17 cellular contexts compared by ENCODE assay signal in genomic region chrX:139750390-139750789, GRCh38. TPM values are rescaled to one million over a fixed set of nuclear protein-coding genes. Genes with fewer than 3 reads are reported as not detected.
"Had no signal": no experiment of that assay in that cellular context is flagged by ENCODE, and none has a peak within 500 bp of the region (broad histone marks: within the 10 kb centered on the region; RNA-seq: fewer than 3 reads in every experiment).

No MANE protein-coding gene starts in this region.

- H3K27ac Mint-ChIP-seq: activated naive CD4-positive, alpha-beta T cell treated with anti-CD3 and anti-CD28 coated beads, Interleukin-2, amount 10 ng/mL, durations not matched to agents 7 days and 5 days; activated T-helper 2 cell treated with anti-CD3 and anti-CD28 coated beads, Interferon-gamma antibody, Interleukin-2, Interleukin-4, amounts not matched to agents 10 μg/mL and 5 μg/mL and 100 μg/mL, durations not matched to agents 14 hours and 24 hours and 36 hours; stimulated activated naive CD8-positive, alpha-beta T cell treated with anti-CD3 and anti-CD28 coated beads, Interleukin-15, Interleukin-2, amounts not matched to agents 100 ng/mL and 50 ng/mL, for 24 hours had no signal

- H3K9me3 ChIP-seq: suprapubic skin had no signal

- H3K4me3 ChIP-seq: cardiac muscle cell, psoas muscle, spleen, suprapubic skin had no signal

- H3K27ac ChIP-seq: cardiac muscle cell, foreskin keratinocyte, psoas muscle, spleen, suprapubic skin had no signal

- H3K36me3 ChIP-seq: cardiac muscle cell, suprapubic skin had no signal

- H3K4me1 Mint-ChIP-seq: activated naive CD4-positive, alpha-beta T cell treated with anti-CD3 and anti-CD28 coated beads, Interleukin-2, amount 10 ng/mL, durations not matched to agents 7 days and 5 days had no signal

- H3K4me3 Mint-ChIP-seq: activated naive CD4-positive, alpha-beta T cell treated with anti-CD3 and anti-CD28 coated beads, Interleukin-2, amount 10 ng/mL, durations not matched to agents 7 days and 5 days; stimulated activated naive CD8-positive, alpha-beta T cell treated with anti-CD3 and anti-CD28 coated beads, Interleukin-15, Interleukin-2, amounts not matched to agents 100 ng/mL and 50 ng/mL, for 24 hours had no signal

- H3K27me3 Mint-ChIP-seq: activated naive CD4-positive, alpha-beta T cell treated with anti-CD3 and anti-CD28 coated beads, Interleukin-2, amount 10 ng/mL, durations not matched to agents 7 days and 5 days; stimulated activated naive CD8-positive, alpha-beta T cell treated with anti-CD3 and anti-CD28 coated beads, Interleukin-15, Interleukin-2, amounts not matched to agents 100 ng/mL and 50 ng/mL, for 24 hours had no signal

- H3K9me3 Mint-ChIP-seq: stimulated activated naive CD8-positive, alpha-beta T cell treated with anti-CD3 and anti-CD28 coated beads, Interleukin-15, Interleukin-2, amounts not matched to agents 100 ng/mL and 50 ng/mL, for 24 hours had no signal

- H3K4me1 ChIP-seq: foreskin keratinocyte, psoas muscle, spleen, suprapubic skin had no signal

- ATAC-seq: foreskin keratinocyte, psoas muscle, sciatic nerve had no signal

- H3K27me3 ChIP-seq: cardiac muscle cell, foreskin keratinocyte, spleen, suprapubic skin had no signal

- DNase-seq: activated CD4-positive, alpha-beta T cell treated with anti-CD3 and anti-CD28 coated beads, Interleukin-2, amount 50 U/mL, for 4 hours; activated CD4-positive, CD25-positive, alpha-beta regulatory T cell treated with anti-CD3 and anti-CD28 coated beads, Interleukin-2, amount 50 U/mL, for 72 hours; activated naive CD4-positive, alpha-beta T cell treated with anti-CD3 and anti-CD28 coated beads, Interleukin-2, amount 10 ng/mL, durations not matched to agents 7 days and 5 days; erythroblast; foreskin keratinocyte; glutamatergic neuron; mesenchymal stem cell; psoas muscle; spleen; trophoblast cell had no signal

RNA-seq across cellular contexts. Expression of gene MCF2, which starts 42.4 kb away (rescaled TPM):
- total RNA-seq: kidney epithelial cell, osteoblast had no signal
- polyA plus RNA-seq: cardiac muscle cell had no signal
